ENCODE assay signal across 2 cellular contexts in the genomic region with DNA sequence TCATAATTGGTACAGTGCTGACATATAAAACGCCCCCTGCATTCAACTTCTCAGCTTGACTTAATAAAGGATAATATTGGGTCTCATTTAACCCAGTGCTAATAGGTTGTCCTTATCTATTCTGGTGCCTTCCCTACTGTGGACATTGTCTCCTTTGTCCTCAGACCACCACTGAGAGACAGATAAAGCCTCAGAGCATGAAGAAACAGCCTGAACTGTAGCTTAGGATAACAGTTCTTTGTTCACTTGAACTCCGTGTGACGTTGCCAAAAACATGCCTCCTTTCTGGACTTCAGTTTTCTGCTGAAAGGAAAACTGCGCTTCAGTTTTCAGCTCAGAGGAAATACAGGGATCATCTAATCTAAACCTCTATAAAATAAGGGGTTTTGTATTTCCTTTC.
TF ChIP-seq lines count a peak whose summit lies in the region.

No MANE protein-coding gene starts in this region.

TF ChIP-seq in WTC11, 78 proteins besides CTCF, POLR2A, EP300 and RAD21 (continued from another document):
- TF ChIP-seq MYBL2 (CRISPR knock-in tag; IDR thresholded peaks at IDR 0.05) (no peak), NFE2L1 (CRISPR knock-in tag; IDR thresholded peaks at IDR 0.05) (no peak), ZNF232 (CRISPR knock-in tag; IDR thresholded peaks at IDR 0.05) (no peak), OVOL2 (CRISPR knock-in tag; IDR thresholded peaks at IDR 0.05; ENCODE audit: borderline replicate concordance) (no peak), ZNF121 (CRISPR knock-in tag; IDR thresholded peaks at IDR 0.05) (no peak), TEAD4 (CRISPR knock-in tag; IDR thresholded peaks at IDR 0.05) (no peak), IRF2 (CRISPR knock-in tag; IDR thresholded peaks at IDR 0.05; ENCODE audit: borderline replicate concordance, low read depth) (no peak), ESRRA (CRISPR knock-in tag; IDR thresholded peaks at IDR 0.05; ENCODE audit: borderline replicate concordance) (no peak), ZNF423 (CRISPR knock-in tag; IDR thresholded peaks at IDR 0.05) (no peak), CREM (CRISPR knock-in tag; IDR thresholded peaks at IDR 0.05) (no peak)
- TF ChIP-seq, protein P1, sequence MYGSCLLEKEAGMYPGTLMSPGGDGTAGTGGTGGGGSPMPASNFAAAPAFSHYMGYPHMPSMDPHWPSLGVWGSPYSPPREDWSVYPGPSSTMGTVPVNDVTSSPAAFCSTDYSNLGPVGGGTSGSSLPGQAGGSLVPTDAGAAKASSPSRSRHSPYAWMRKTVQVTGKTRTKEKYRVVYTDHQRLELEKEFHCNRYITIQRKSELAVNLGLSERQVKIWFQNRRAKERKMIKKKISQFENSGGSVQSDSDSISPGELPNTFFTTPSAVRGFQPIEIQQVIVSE (CRISPR knock-in tag; IDR thresholded peaks at IDR 0.05; ENCODE audit: borderline replicate concordance), result no peak

TF ChIP-seq in HepG2, 621 proteins besides CTCF, POLR2A, EP300 and RAD21 (continued from another document):
- TF ChIP-seq, protein P2, sequence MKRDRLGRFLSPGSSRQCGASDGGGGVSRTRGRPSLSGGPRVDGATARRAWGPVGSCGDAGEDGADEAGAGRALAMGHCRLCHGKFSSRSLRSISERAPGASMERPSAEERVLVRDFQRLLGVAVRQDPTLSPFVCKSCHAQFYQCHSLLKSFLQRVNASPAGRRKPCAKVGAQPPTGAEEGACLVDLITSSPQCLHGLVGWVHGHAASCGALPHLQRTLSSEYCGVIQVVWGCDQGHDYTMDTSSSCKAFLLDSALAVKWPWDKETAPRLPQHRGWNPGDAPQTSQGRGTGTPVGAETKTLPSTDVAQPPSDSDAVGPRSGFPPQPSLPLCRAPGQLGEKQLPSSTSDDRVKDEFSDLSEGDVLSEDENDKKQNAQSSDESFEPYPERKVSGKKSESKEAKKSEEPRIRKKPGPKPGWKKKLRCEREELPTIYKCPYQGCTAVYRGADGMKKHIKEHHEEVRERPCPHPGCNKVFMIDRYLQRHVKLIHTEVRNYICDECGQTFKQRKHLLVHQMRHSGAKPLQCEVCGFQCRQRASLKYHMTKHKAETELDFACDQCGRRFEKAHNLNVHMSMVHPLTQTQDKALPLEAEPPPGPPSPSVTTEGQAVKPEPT (CRISPR knock-in tag; IDR thresholded peaks at IDR 0.05; ENCODE audit: low read depth), result no peak
- TF ChIP-seq, protein P3, sequence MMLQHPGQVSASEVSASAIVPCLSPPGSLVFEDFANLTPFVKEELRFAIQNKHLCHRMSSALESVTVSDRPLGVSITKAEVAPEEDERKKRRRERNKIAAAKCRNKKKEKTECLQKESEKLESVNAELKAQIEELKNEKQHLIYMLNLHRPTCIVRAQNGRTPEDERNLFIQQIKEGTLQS (CRISPR knock-in tag; IDR thresholded peaks at IDR 0.05), result no peak
- no peak for TF ChIP-seq MIER3 (CRISPR knock-in tag; IDR thresholded peaks at IDR 0.05; ENCODE audit: borderline replicate concordance)
- TF ChIP-seq NCOR1 (IDR thresholded peaks at IDR 0.05; ENCODE audit: borderline replicate concordance, low read length), result no peak
- TF ChIP-seq ZNF7 (CRISPR knock-in tag; IDR thresholded peaks at IDR 0.05), result no peak
TF ChIP-seq in HepG2: peak in this region for 0.
